ENCODE assay signal across 27 cellular contexts in genomic region chr3:11029948-11030347, GRCh38.
"Had no signal": no experiment of that assay in that cellular context is flagged by ENCODE, and none has a peak within 500 bp of the region (broad histone marks: within the 10 kb centered on the region; RNA-seq: fewer than 3 reads in every experiment).

No MANE protein-coding gene starts in this region.

- H3K9me3 ChIP-seq: suprapubic skin, testis, thoracic aorta, thyroid gland, tibial artery, upper lobe of left lung, upper lobe of right lung, uterus, vagina had no signal

- DNase-seq: stimulated activated CD4-positive, alpha-beta T cell treated with anti-CD3 and anti-CD28 coated beads, Interleukin-2, amount 100 ng/mL, for 48 hours; stimulated activated CD4-positive, alpha-beta T cell treated with anti-CD3 and anti-CD28 coated beads, Interleukin-4, amount 100 ng/mL, for 1 hour; stimulated activated CD4-positive, alpha-beta T cell treated with anti-CD3 and anti-CD28 coated beads, Interleukin-4, amount 100 ng/mL, for 24 hours; stimulated activated CD4-positive, alpha-beta T cell treated with anti-CD3 and anti-CD28 coated beads, Interleukin-4, amount 100 ng/mL, for 4 hours; stimulated activated CD8-positive, alpha-beta memory T cell treated with anti-CD3 and anti-CD28 coated beads, Interleukin-4, amount 100 ng/mL, for 48 hours; stimulated activated naive B cell treated with anti-CD40 and anti-IgM and Interleukin-4, amounts not matched to agents 10 μg/mL and 1 μg/mL and 100 μg/mL, for 72 hours; stimulated activated naive CD4-positive, alpha-beta T cell; stimulated activated naive CD4-positive, alpha-beta T cell treated with Interleukin-2 at 50 U/mL for 16 hours; stimulated activated naive CD8-positive, alpha-beta T cell treated with anti-CD3 and anti-CD28 coated beads, Interleukin-15, amount 100 ng/mL, for 72 hours; stimulated activated naive CD8-positive, alpha-beta T cell treated with anti-CD3 and anti-CD28 coated beads, Interleukin-15, Interleukin-2, amounts not matched to agents 100 U/mL and 50 U/mL, for 24 hours; stomach; substantia nigra; testis; thyroid gland; tibial artery; transverse colon; trophoblast cell; upper lobe of left lung; upper lobe of right lung; uterus had no signal

- H3K36me3 ChIP-seq: stomach, suprapubic skin, thoracic aorta, thyroid gland, tibial artery, transverse colon, upper lobe of left lung, upper lobe of right lung, uterus, vagina had no signal

- ATAC-seq: stimulated activated effector memory CD8-positive, alpha-beta T cell treated with anti-CD3 and anti-CD28 coated beads, Interleukin-12 subunit alpha, Interleukin-12 subunit beta, amount 100 ng/mL, for 72 hours; stimulated activated memory B cell treated with anti-CD40 and anti-IgM and Interleukin-4, amounts not matched to agents 10 μg/mL and 1 μg/mL and 100 μg/mL, for 72 hours; stimulated activated naive B cell treated with anti-CD40 and anti-IgM and Interleukin-4, amounts not matched to agents 10 μg/mL and 1 μg/mL and 100 μg/mL, for 72 hours; stimulated activated naive CD8-positive, alpha-beta T cell treated with anti-CD3 and anti-CD28 coated beads, Interleukin-15, amount 100 ng/mL, for 72 hours; stimulated activated naive CD8-positive, alpha-beta T cell treated with anti-CD3 and anti-CD28 coated beads, Interleukin-15, Interleukin-2, amounts not matched to agents 100 U/mL and 50 U/mL, for 24 hours; upper lobe of right lung had no signal

- FAIRE-seq: urothelium cell line had no signal

- H3K4me3 ChIP-seq: stomach, suprapubic skin, testis, thoracic aorta, thyroid gland, tibial artery, tibial nerve, transverse colon, upper lobe of left lung, upper lobe of right lung, uterus, vagina had no signal

- H3K27me3 ChIP-seq: testis, thyroid gland, tibial nerve, transverse colon, upper lobe of left lung, uterus, vagina had no signal

- H3K4me1 ChIP-seq: stomach, suprapubic skin, testis, thyroid gland, tibial artery, tibial nerve, transverse colon, upper lobe of left lung, upper lobe of right lung, uterus, vagina had no signal

- H3K27ac ChIP-seq: stomach, suprapubic skin, testis, thoracic aorta, thyroid gland, tibial artery, tibial nerve, transverse colon, upper lobe of left lung, upper lobe of right lung, uterus, vagina had no signal
